1 cellular context compared by ENCODE assay signal in the genomic region with DNA sequence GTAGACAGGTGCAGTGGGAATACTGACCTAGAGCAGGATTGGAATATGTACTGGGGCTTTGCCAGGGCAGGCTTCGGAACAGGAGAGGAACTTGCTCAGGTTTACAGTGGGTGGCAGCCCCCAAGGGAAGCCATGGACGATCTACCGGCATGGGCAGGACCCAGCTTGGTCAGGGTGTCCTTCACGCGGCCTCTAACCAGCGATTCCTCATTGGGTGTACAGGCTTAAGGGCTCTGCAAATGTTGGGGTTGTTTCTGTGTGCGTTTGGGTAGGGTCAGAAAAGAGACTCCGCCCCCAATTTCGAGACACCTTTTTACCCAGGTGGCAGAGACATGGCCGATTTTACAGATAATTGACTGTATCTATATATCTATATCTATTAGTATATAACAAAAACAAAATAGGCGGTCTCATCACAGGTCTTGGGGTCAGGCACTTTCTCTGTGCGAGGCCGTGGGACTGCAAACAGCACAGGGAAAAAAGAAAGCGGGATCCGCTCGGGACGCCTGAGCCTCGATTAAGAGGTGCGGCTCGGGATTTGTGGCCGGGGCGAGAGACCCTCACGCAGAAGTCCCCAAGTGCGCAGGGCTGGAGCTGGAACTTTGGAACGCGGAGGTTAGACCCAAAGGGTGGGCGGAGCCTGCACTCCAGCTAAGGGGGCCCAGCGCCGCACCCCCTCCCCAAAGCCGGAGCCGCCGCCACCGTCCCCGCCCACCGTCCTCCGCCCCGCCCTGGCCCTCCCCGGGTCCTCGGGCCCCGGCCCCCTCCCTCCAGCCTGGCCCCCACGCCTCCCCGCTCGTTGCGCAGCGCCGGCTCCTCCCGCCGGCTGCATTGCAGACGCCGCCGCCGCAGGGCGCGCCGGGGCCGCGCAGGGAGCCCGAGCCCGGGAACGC.
TF ChIP-seq lines count a peak whose summit lies in the region.

No MANE protein-coding gene starts in this region.

TF ChIP-seq in HepG2, 621 proteins besides CTCF, POLR2A, EP300 and RAD21 (continued from another document and continues in another):
- TF ChIP-seq, protein P1, sequence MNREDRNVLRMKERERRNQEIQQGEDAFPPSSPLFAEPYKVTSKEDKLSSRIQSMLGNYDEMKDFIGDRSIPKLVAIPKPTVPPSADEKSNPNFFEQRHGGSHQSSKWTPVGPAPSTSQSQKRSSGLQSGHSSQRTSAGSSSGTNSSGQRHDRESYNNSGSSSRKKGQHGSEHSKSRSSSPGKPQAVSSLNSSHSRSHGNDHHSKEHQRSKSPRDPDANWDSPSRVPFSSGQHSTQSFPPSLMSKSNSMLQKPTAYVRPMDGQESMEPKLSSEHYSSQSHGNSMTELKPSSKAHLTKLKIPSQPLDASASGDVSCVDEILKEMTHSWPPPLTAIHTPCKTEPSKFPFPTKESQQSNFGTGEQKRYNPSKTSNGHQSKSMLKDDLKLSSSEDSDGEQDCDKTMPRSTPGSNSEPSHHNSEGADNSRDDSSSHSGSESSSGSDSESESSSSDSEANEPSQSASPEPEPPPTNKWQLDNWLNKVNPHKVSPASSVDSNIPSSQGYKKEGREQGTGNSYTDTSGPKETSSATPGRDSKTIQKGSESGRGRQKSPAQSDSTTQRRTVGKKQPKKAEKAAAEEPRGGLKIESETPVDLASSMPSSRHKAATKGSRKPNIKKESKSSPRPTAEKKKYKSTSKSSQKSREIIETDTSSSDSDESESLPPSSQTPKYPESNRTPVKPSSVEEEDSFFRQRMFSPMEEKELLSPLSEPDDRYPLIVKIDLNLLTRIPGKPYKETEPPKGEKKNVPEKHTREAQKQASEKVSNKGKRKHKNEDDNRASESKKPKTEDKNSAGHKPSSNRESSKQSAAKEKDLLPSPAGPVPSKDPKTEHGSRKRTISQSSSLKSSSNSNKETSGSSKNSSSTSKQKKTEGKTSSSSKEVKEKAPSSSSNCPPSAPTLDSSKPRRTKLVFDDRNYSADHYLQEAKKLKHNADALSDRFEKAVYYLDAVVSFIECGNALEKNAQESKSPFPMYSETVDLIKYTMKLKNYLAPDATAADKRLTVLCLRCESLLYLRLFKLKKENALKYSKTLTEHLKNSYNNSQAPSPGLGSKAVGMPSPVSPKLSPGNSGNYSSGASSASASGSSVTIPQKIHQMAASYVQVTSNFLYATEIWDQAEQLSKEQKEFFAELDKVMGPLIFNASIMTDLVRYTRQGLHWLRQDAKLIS (CRISPR knock-in tag; IDR thresholded peaks at IDR 0.05), result no peak
- TF ChIP-seq KDM2A (CRISPR knock-in tag; IDR thresholded peaks at IDR 0.05; ENCODE audit: borderline replicate concordance, low read depth), result peak; percentile 26; the same call in 1 of the 2 replicates
- no peak for TF ChIP-seq ZNF790 (CRISPR knock-in tag; IDR thresholded peaks at IDR 0.05; ENCODE audit: borderline replicate concordance)
- TF ChIP-seq SOX13 (IDR thresholded peaks at IDR 0.05), result no peak
- peak in 1 of 2 experiments; percentile 13; a peak in 1 of 4 replicates for TF ChIP-seq SOX13 (CRISPR knock-in tag; conservative IDR thresholded peaks at IDR 0.05 in 1 of 2, IDR thresholded peaks at IDR 0.05 in 1 of 2)
- no peak for TF ChIP-seq KIAA2018 (CRISPR knock-in tag; IDR thresholded peaks at IDR 0.05; ENCODE audit: borderline replicate concordance)
- TF ChIP-seq, protein P2, sequence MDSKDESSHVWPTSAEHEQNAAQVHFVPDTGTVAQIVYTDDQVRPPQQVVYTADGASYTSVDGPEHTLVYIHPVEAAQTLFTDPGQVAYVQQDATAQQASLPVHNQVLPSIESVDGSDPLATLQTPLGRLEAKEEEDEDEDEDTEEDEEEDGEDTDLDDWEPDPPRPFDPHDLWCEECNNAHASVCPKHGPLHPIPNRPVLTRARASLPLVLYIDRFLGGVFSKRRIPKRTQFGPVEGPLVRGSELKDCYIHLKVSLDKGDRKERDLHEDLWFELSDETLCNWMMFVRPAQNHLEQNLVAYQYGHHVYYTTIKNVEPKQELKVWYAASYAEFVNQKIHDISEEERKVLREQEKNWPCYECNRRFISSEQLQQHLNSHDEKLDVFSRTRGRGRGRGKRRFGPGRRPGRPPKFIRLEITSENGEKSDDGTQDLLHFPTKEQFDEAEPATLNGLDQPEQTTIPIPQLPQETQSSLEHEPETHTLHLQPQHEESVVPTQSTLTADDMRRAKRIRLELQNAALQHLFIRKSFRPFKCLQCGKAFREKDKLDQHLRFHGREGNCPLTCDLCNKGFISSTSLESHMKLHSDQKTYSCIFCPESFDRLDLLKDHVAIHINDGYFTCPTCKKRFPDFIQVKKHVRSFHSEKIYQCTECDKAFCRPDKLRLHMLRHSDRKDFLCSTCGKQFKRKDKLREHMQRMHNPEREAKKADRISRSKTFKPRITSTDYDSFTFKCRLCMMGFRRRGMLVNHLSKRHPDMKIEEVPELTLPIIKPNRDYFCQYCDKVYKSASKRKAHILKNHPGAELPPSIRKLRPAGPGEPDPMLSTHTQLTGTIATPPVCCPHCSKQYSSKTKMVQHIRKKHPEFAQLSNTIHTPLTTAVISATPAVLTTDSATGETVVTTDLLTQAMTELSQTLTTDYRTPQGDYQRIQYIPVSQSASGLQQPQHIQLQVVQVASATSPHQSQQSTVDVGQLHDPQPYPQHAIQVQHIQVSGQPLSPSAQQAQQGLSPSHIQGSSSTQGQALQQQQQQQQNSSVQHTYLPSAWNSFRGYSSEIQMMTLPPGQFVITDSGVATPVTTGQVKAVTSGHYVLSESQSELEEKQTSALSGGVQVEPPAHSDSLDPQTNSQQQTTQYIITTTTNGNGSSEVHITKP (CRISPR knock-in tag; IDR thresholded peaks at IDR 0.05; ENCODE audit: low read depth), result no peak
- TF ChIP-seq ARNT2 (CRISPR knock-in tag; IDR thresholded peaks at IDR 0.05; ENCODE audit: low read depth), result no peak
- TF ChIP-seq ZNF883 (CRISPR knock-in tag; IDR thresholded peaks at IDR 0.05; ENCODE audit: not compliant biosample characterization), result peak; percentile 26
- TF ChIP-seq ZNF496 (CRISPR knock-in tag; IDR thresholded peaks at IDR 0.05; ENCODE audit: insufficient replicate concordance), result no peak
- TF ChIP-seq DR1 (CRISPR knock-in tag; IDR thresholded peaks at IDR 0.05), result no peak
- no peak for TF ChIP-seq NFATC3 (CRISPR knock-in tag; IDR thresholded peaks at IDR 0.05)
- TF ChIP-seq ZBTB2 (CRISPR knock-in tag; IDR thresholded peaks at IDR 0.05; ENCODE audit: low read depth), result 0 out of 2 replicates have a peak, but pooled peaks have one; percentile 32
- no peak for TF ChIP-seq ZNF703 (CRISPR knock-in tag; IDR thresholded peaks at IDR 0.05; ENCODE audit: borderline replicate concordance)
- TF ChIP-seq DPF2 (CRISPR knock-in tag; IDR thresholded peaks at IDR 0.05; ENCODE audit: borderline replicate concordance, low read depth), result no peak
- TF ChIP-seq ZFP36L2 (CRISPR knock-in tag; IDR thresholded peaks at IDR 0.05), result no peak
- TF ChIP-seq MAZ (IDR thresholded peaks at IDR 0.05; ENCODE audit: borderline replicate concordance, low read depth, low read length), result no peak
- 0 out of 2 replicates have a peak, but pooled peaks have one; percentile 17 for TF ChIP-seq MAZ (CRISPR knock-in tag; IDR thresholded peaks at IDR 0.05; ENCODE audit: low read depth)
- TF ChIP-seq PATZ1 (CRISPR knock-in tag; IDR thresholded peaks at IDR 0.05), result peak; percentile 87
- peak; percentile 28; the same call in 1 of the 2 replicates for TF ChIP-seq ZNF687 (CRISPR knock-in tag; IDR thresholded peaks at IDR 0.05)
